ENCODE assay signal across 9 cellular contexts in genomic region chr1:113813218-113813617, GRCh38. TPM values are rescaled to one million over a fixed set of nuclear protein-coding genes. Genes with fewer than 3 reads are reported as not detected.
A peak's percentile ranks its signal among the peaks of the same experiment; 100 is the strongest.
DNase-seq lines count a peak whose midpoint lies in the region; ATAC-seq, FAIRE-seq and TF ChIP-seq lines count a peak whose summit lies in the region.
"Had no signal": no experiment of that assay in that cellular context is flagged by ENCODE, and none has a peak within 500 bp of the region (broad histone marks: within the 10 kb centered on the region; RNA-seq: fewer than 3 reads in every experiment).

No MANE protein-coding gene starts in this region.

- no peak overlapping the region for H3K4me3 ChIP-seq in HL-60 (replicated peaks; ENCODE audit: insufficient read depth, low read length)

- intact Hi-C loops in CD14-positive monocyte (cut with micrococcal nuclease) = loop anchor here (2.0 to 5.0 kb wide), 4 partner anchors 54 to 944 kb away; partner anchors contain the start of genes PHTF1 (in 2 of the 2), AP4B1 (in 1 of the 2), CSDE1 (in 1 of the 2) and DCLRE1B (in 1 of the 2)

- H3K4me3 Mint-ChIP-seq in CD14-positive monocyte (no peak overlapping the region), nephron progenitor cell (peak overlapping the region; percentile 52)
- peak overlapping the region; percentile 99 for H3K4me3 Mint-ChIP-seq in activated naive CD8-positive, alpha-beta T cell treated with anti-CD3 and anti-CD28 coated beads for 36 hours

- H3K27ac ChIP-seq in HL-60 (replicated peaks) = peak overlapping the region; percentile 90

- in situ Hi-C loops in ACHN (cut with HindIII; ENCODE audit: low pct_ligation_motif_present, low pct_unique_long_range_greater_than_20kb, low sequenced_read_pairs) = no loop called here

- no peaks in the 10 kb centered on the region for H3K9me3 Mint-ChIP-seq in CD14-positive monocyte
- no peaks in the 10 kb centered on the region for H3K9me3 Mint-ChIP-seq in activated naive CD8-positive, alpha-beta T cell treated with anti-CD3 and anti-CD28 coated beads for 36 hours
- H3K9me3 Mint-ChIP-seq in nephron progenitor cell = peaks cover 5% of the 10 kb centered on the region

- H3K27me3 ChIP-seq in HL-60 (ENCODE audit: insufficient read depth, poor library complexity, severe bottlenecking) = no peaks in the 10 kb centered on the region
- H3K27me3 ChIP-seq: heart left ventricle had no signal

- H3K36me3 Mint-ChIP-seq in CD14-positive monocyte = peaks cover 24 to 35% of the 10 kb centered on the region in 2 donors
- H3K36me3 Mint-ChIP-seq in activated naive CD8-positive, alpha-beta T cell treated with anti-CD3 and anti-CD28 coated beads for 36 hours = peaks cover 14% of the 10 kb centered on the region
- peaks cover 6% of the 10 kb centered on the region for H3K36me3 Mint-ChIP-seq in nephron progenitor cell (ENCODE audit: low read depth)

- peaks cover 30% of the 10 kb centered on the region for H3K4me1 Mint-ChIP-seq in CD14-positive monocyte
- H3K4me1 Mint-ChIP-seq in activated naive CD8-positive, alpha-beta T cell treated with anti-CD3 and anti-CD28 coated beads for 36 hours = peaks cover 26% of the 10 kb centered on the region
- peaks cover 30% of the 10 kb centered on the region for H3K4me1 Mint-ChIP-seq in nephron progenitor cell

- no peak for FAIRE-seq in HTR-8/SVneo (lab: Jason Lieb, UNC)

- DNase-seq in CD14-positive monocyte (ENCODE audit: low spot score) = no peak
- no peak for DNase-seq in HL-60 (ENCODE audit: low read depth in 1 of 2, low spot score in 1 of 2)
- no peak for DNase-seq in activated naive CD8-positive, alpha-beta T cell treated with anti-CD3 and anti-CD28 coated beads for 36 hours
- DNase-seq in nephron progenitor cell = no peak
- no peak for DNase-seq in ACHN
- DNase-seq in HUDEP-2 (lab: John Stamatoyannopoulos, UW; ENCODE audit: unreplicated experiment in 76 of 76) = no peak
- DNase-seq in HTR-8/SVneo (ENCODE audit: insufficient read length, low spot score) = no peak

- H3K27me3 Mint-ChIP-seq in CD14-positive monocyte (ENCODE audit: low read depth in 3 of 3) (peaks cover 0 to 2% (median 1%) of the 10 kb centered on the region in 3 donors), nephron progenitor cell (ENCODE audit: low read depth, poor library complexity) (no peaks in the 10 kb centered on the region)
- H3K27me3 Mint-ChIP-seq in activated naive CD8-positive, alpha-beta T cell treated with anti-CD3 and anti-CD28 coated beads for 36 hours = no peaks in the 10 kb centered on the region

- no peak for ATAC-seq in GM18909 (IDR thresholded peaks at IDR 0.05; ENCODE audit: poor library complexity, unreplicated experiment)

- H3K27ac Mint-ChIP-seq in CD14-positive monocyte = peak overlapping the region in 4 of 7 donors; percentile 50 to 95 (median 74)
- H3K27ac Mint-ChIP-seq in activated naive CD8-positive, alpha-beta T cell treated with anti-CD3 and anti-CD28 coated beads for 36 hours = peak overlapping the region; percentile 95
- H3K27ac Mint-ChIP-seq in nephron progenitor cell = no peak overlapping the region

- TF ChIP-seq CTCF in CD14-positive monocyte (IDR thresholded peaks at IDR 0.05) = no peak
- no peak for TF ChIP-seq CTCF in HL-60 (IDR thresholded peaks at IDR 0.05; ENCODE audit: insufficient read depth, low read length)
- no peak for TF ChIP-seq CTCF in nephron progenitor cell (IDR thresholded peaks at IDR 0.05)

RNA-seq across cellular contexts. Expression of gene RSBN1, which starts 0.9 kb away (rescaled TPM):
- 1 to 10 TPM; 8.9 to 9.0 TPM for polyA plus RNA-seq in CD14-positive monocyte
- 10 to 100 TPM; 15.4 to 16.3 TPM for total RNA-seq in activated naive CD8-positive, alpha-beta T cell treated with anti-CD3 and anti-CD28 coated beads for 36 hours

RNA-seq across cellular contexts. Expression of gene PHTF1, which starts 53.9 kb away (rescaled TPM):
- 10 to 100 TPM; 11.1 to 12.2 TPM for polyA plus RNA-seq in CD14-positive monocyte
- 10 to 100 TPM; 14.5 to 17.2 TPM for total RNA-seq in activated naive CD8-positive, alpha-beta T cell treated with anti-CD3 and anti-CD28 coated beads for 36 hours

RNA-seq across cellular contexts. Expression of gene PTPN22, which starts 58.3 kb away (rescaled TPM):
- polyA plus RNA-seq in CD14-positive monocyte = 10 to 100 TPM; 29.7 to 43.7 TPM
- total RNA-seq in activated naive CD8-positive, alpha-beta T cell treated with anti-CD3 and anti-CD28 coated beads for 36 hours = 10 to 100 TPM; 67.9 to 68.4 TPM

Comparison
In these comparisons a context has a peak if more than half of its experiments do, and no peak if none do; other contexts are left out.
1. H3K4me3 Mint-ChIP-seq: peak in activated naive CD8-positive, alpha-beta T cell treated with anti-CD3 and anti-CD28 coated beads for 36 hours (single experiment) and nephron progenitor cell (single experiment); none in CD14-positive monocyte (0 of 2).